In the genomic region with DNA sequence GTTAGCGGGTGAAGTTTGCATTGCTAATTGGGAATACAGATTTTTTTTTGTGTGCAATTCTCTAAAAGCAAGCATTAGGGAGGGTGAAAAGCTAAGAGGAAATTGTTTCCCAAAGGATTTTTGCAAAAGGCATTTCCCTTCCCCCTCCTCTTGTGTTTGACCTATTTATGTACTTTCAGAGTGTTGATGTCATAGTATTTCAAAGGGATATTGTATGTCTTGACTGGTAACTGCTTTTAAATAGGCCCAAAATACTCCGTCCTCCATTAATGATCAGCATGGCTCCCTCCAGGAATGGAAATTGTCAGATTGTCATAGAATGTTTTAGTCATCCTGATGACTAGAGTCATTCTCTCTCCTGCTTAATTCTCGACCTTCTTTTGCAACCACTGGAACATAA, we compare ENCODE assay signal across 21 cellular contexts. TPM values are rescaled to one million over a fixed set of nuclear protein-coding genes. Genes with fewer than 3 reads are reported as not detected.
A peak's percentile ranks its signal among the peaks of the same experiment; 100 is the strongest.
DNase-seq lines count a peak whose midpoint lies in the region.
"Had no signal": no experiment of that assay in that cellular context is flagged by ENCODE, and none has a peak within 500 bp of the region (broad histone marks: within the 10 kb centered on the region; RNA-seq: fewer than 3 reads in every experiment).

No MANE protein-coding gene starts in this region.

- peak overlapping the region; percentile 37 for H3K4me2 ChIP-seq in trophoblast cell (ENCODE audit: low read length)
- H3K4me2 ChIP-seq: PC-9 had no signal

- no peak overlapping the region for H2BK12ac ChIP-seq in trophoblast cell (ENCODE audit: low read length)

- no peak overlapping the region for H2BK5ac ChIP-seq in trophoblast cell (ENCODE audit: low read depth, low read length, poor library complexity)

- H2AFZ ChIP-seq in trophoblast cell (ENCODE audit: insufficient read depth, low read length, poor library complexity): no peak overlapping the region
- H2AFZ ChIP-seq: PC-9 had no signal

- H3K27me3 ChIP-seq in HUES48 (ENCODE audit: control insufficient read depth, insufficient read depth, low read length): no peaks in the 10 kb centered on the region
- H3K27me3 ChIP-seq in iPS-18a (ENCODE audit: control insufficient read depth, insufficient read depth, low read length): no peaks in the 10 kb centered on the region
- no peaks in the 10 kb centered on the region for H3K27me3 ChIP-seq in trophoblast cell (ENCODE audit: insufficient read depth, low read length)
- H3K27me3 ChIP-seq: esophagus squamous epithelium, MG63 had no signal

- H2BK120ac ChIP-seq in trophoblast cell (ENCODE audit: insufficient read depth, low read length, poor library complexity): no peak overlapping the region

- H3K79me2 ChIP-seq in trophoblast cell (ENCODE audit: control insufficient read depth, insufficient read depth, low read length, poor library complexity): peaks cover 22% of the 10 kb centered on the region

- DNase-seq in SK-N-MC (ENCODE audit: low read depth, low spot score) (no peak), trophoblast cell (peak in 1 of 2 donors; percentile 48), NCI-H128 (lab: John Stamatoyannopoulos, UW; ENCODE audit: unreplicated experiment) (no peak), activated gamma-delta T cell treated with Interleukin-2 at 50 U/mL for 16 hours (no peak)
- DNase-seq in stimulated activated CD4-positive, alpha-beta T cell treated with anti-CD3 and anti-CD28 coated beads, Interleukin-2, amount 100 ng/mL, for 24 hours: no peak
- DNase-seq: activated CD4-positive, alpha-beta T cell treated with anti-CD3 and anti-CD28 coated beads, Interleukin-2, amount 50 U/mL, for 4 hours; activated effector memory CD4-positive, alpha-beta T cell treated with anti-CD3 and anti-CD28 coated beads, Interleukin-2, amount 50 U/mL, for 16 hours; CD4-positive, CD25-positive, alpha-beta regulatory T cell; DMS 273 treated with DMSO at 0.1 percent for 48 hours; effector memory CD4-positive, alpha-beta T cell; esophagus squamous epithelium; IMR-90; MG63; mucosa of descending colon; NCI-H226; PC-9; right cardiac atrium; stimulated activated CD4-positive, alpha-beta T cell treated with anti-CD3 and anti-CD28 coated beads, Interleukin-15, amount 100 ng/mL, for 24 hours; WERI-Rb-1 had no signal

- H3K4me1 ChIP-seq in HUES48 (ENCODE audit: control insufficient read depth, insufficient read depth, low read length) (peaks cover 94% of the 10 kb centered on the region), iPS-18a (ENCODE audit: control insufficient read depth, low read depth, low read length) (peaks cover 86% of the 10 kb centered on the region), trophoblast cell (ENCODE audit: control insufficient read depth in 1 of 2, insufficient read depth in 2 of 2, low read length in 2 of 2) (peaks cover 36 to 56% of the 10 kb centered on the region in 2 experiments)
- H3K4me1 ChIP-seq: esophagus squamous epithelium had no signal

- H3K4me3 ChIP-seq in HUES48 (ENCODE audit: low read depth, low read length) (peak overlapping the region; percentile 42), SK-N-MC (no peak overlapping the region), iPS-18a (ENCODE audit: low read length) (peak overlapping the region; percentile 24), trophoblast cell (ENCODE audit: low read depth, low read length) (no peak overlapping the region)
- H3K4me3 ChIP-seq: esophagus squamous epithelium, MG63, mucosa of descending colon, PC-9 had no signal

- no peak overlapping the region for H4K12ac ChIP-seq in trophoblast cell (ENCODE audit: low read depth, low read length)

- peak overlapping the region; percentile 23; the same call in 1 of the 2 replicates for H3K9ac ChIP-seq in HUES48 (ENCODE audit: low read depth, low read length)
- no peak overlapping the region for H3K9ac ChIP-seq in SK-N-MC (ENCODE audit: insufficient read length)
- peak overlapping the region; percentile 27 for H3K9ac ChIP-seq in iPS-18a (ENCODE audit: low read length)
- H3K9ac ChIP-seq in trophoblast cell (ENCODE audit: low read length): no peak overlapping the region

- H3K4ac ChIP-seq in trophoblast cell (ENCODE audit: low read depth, low read length): no peak overlapping the region

- H3K36me3 ChIP-seq in HUES48 (ENCODE audit: control insufficient read depth, insufficient read depth, low read length): peaks cover 28% of the 10 kb centered on the region
- no peaks in the 10 kb centered on the region for H3K36me3 ChIP-seq in SK-N-MC (ENCODE audit: insufficient read depth, low read length)
- H3K36me3 ChIP-seq in iPS-18a (ENCODE audit: control insufficient read depth, low read depth, low read length): peaks cover 14% of the 10 kb centered on the region
- no peaks in the 10 kb centered on the region for H3K36me3 ChIP-seq in trophoblast cell (ENCODE audit: control insufficient read depth in 1 of 2, insufficient read depth in 2 of 2, low read length in 2 of 2)
- H3K36me3 ChIP-seq: esophagus squamous epithelium, MG63, WERI-Rb-1 had no signal

- H3K23ac ChIP-seq in trophoblast cell (ENCODE audit: low read length): no peak overlapping the region

- peaks cover 24% of the 10 kb centered on the region for H3K79me1 ChIP-seq in trophoblast cell (ENCODE audit: low read length)

- H4K91ac ChIP-seq in trophoblast cell (ENCODE audit: low read depth, low read length): no peak overlapping the region

- no CpG with 5 or more reads among the region's 3 CpGs for WGBS in trophoblast cell (ENCODE audit: extremely low coverage, insufficient coverage, insufficient read length)

- no peak overlapping the region for H2AK5ac ChIP-seq in trophoblast cell (ENCODE audit: low read length)

- H3K27ac ChIP-seq in HUES48 (ENCODE audit: low read depth, low read length): peak overlapping the region; percentile 77
- 0 out of 2 replicates have a peak overlapping the region, but pooled peaks have one; percentile 54 for H3K27ac ChIP-seq in SK-N-MC
- no peak overlapping the region for H3K27ac ChIP-seq in iPS-18a (ENCODE audit: low read length)
- H3K27ac ChIP-seq in trophoblast cell (ENCODE audit: low read depth, low read length): peak overlapping the region; percentile 95
- H3K27ac ChIP-seq: esophagus squamous epithelium, PC-9, WERI-Rb-1 had no signal

- H3K18ac ChIP-seq in trophoblast cell (ENCODE audit: low read length): no peak overlapping the region

- H3K9me3 ChIP-seq in HUES48 (ENCODE audit: control insufficient read depth, insufficient read depth, low read length) (no peaks in the 10 kb centered on the region), SK-N-MC (ENCODE audit: low read depth, low read length) (no peaks in the 10 kb centered on the region), iPS-18a (ENCODE audit: control insufficient read depth, low read depth, low read length) (no peaks in the 10 kb centered on the region), trophoblast cell (ENCODE audit: insufficient read depth, low read depth, low read length) (no peaks in the 10 kb centered on the region)
- H3K9me3 ChIP-seq: esophagus squamous epithelium, MG63, mucosa of descending colon had no signal

- H3K14ac ChIP-seq in trophoblast cell (ENCODE audit: low read length): no peak overlapping the region

- no peak overlapping the region for H4K8ac ChIP-seq in trophoblast cell (ENCODE audit: low read depth, low read length)

RNA-seq across cellular contexts. Expression of a gene that starts 32.4 kb away (rescaled TPM):
- 22.6 and 23.2 TPM in 2 replicates for polyA plus RNA-seq in trophoblast cell (2013)
- polyA plus RNA-seq: IMR-90, right cardiac atrium had no signal

Comparison
In these comparisons a context has a peak if more than half of its experiments do, and no peak if none do; other contexts are left out.
1. H3K4me3 ChIP-seq: peak in HUES48 (single experiment) and iPS-18a (single experiment); none in SK-N-MC (single experiment) and trophoblast cell (single experiment).
2. H3K9ac ChIP-seq: peak in HUES48 (single experiment) and iPS-18a (single experiment); none in SK-N-MC (single experiment) and trophoblast cell (single experiment).